In the genomic region with DNA sequence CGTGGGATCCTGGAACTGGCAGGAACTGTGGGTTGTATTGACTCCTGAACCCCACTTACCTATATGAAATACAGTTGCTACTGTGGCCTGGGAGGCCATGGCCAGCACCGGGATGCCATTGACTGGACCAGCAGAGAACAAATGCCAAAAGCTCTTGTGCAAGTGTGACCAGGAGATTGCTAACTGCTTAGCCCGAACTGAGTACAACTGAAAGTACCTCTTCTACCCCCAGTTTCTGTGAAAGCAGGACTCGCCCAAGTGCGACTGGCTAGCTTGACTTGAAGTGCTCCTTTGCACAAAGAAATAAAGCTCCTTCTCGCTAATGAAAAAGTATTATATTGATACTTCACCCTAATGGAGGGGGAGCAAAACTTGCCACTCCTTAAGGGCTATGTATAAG, we compare ENCODE assay signal across 1 cellular context.
TF ChIP-seq lines count a peak whose summit lies in the region.

No MANE protein-coding gene starts in this region.

TF ChIP-seq in GM23338, 12 proteins besides CTCF, POLR2A, EP300 and RAD21 (continued from another document):
- TF ChIP-seq, protein P1, sequence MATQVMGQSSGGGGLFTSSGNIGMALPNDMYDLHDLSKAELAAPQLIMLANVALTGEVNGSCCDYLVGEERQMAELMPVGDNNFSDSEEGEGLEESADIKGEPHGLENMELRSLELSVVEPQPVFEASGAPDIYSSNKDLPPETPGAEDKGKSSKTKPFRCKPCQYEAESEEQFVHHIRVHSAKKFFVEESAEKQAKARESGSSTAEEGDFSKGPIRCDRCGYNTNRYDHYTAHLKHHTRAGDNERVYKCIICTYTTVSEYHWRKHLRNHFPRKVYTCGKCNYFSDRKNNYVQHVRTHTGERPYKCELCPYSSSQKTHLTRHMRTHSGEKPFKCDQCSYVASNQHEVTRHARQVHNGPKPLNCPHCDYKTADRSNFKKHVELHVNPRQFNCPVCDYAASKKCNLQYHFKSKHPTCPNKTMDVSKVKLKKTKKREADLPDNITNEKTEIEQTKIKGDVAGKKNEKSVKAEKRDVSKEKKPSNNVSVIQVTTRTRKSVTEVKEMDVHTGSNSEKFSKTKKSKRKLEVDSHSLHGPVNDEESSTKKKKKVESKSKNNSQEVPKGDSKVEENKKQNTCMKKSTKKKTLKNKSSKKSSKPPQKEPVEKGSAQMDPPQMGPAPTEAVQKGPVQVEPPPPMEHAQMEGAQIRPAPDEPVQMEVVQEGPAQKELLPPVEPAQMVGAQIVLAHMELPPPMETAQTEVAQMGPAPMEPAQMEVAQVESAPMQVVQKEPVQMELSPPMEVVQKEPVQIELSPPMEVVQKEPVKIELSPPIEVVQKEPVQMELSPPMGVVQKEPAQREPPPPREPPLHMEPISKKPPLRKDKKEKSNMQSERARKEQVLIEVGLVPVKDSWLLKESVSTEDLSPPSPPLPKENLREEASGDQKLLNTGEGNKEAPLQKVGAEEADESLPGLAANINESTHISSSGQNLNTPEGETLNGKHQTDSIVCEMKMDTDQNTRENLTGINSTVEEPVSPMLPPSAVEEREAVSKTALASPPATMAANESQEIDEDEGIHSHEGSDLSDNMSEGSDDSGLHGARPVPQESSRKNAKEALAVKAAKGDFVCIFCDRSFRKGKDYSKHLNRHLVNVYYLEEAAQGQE (IDR thresholded peaks at IDR 0.05; ENCODE audit: unreplicated experiment) = no peak
- no peak for TF ChIP-seq POLR2AphosphoS5 (IDR thresholded peaks at IDR 0.05; ENCODE audit: low read depth)
- no peak for TF ChIP-seq NANOG (IDR thresholded peaks at IDR 0.05; ENCODE audit: borderline replicate concordance)
- TF ChIP-seq JUNB (IDR thresholded peaks at IDR 0.05; ENCODE audit: unreplicated experiment) = no peak
- TF ChIP-seq EZH2 (IDR thresholded peaks at IDR 0.05; ENCODE audit: low read depth, unreplicated experiment) = no peak
- no peak for TF ChIP-seq CREB1 (CRISPR knock-in tag; IDR thresholded peaks at IDR 0.05; ENCODE audit: low read depth)
